8 cellular contexts compared by ENCODE assay signal in the genomic region with DNA sequence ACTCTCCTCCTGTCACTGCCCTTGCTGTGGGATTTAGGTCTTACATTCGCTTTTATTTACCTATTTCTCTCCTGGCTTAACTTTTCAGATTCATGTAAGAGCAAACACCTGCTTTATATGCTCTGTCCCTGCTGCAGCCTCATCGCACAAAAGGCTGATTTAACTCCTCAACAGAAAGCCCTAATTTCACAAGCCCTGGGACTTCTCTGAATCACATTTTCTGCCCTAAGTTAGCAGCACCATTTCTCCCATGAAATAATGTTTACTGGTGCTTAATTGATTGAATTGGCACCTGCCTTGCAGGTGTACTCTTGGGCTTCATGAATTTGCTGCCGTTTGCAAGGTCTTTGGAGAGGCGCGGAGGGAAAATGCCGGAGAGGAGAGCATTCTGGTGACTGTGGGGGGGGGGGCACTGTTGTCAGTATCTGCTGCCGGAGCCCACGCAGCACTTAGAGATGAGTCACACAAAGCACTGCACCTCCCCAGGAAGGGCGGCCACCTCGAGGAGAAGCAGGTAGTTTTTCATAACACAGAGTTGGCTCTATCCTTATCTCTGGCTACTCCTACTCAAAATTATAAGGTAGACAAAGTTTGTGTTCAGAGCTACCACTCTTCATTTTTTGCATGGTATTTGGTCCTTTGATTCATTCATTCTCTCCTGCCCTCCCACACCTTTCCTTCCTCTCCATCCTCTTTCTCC.
DNase-seq lines count a peak whose midpoint lies in the region; ATAC-seq, FAIRE-seq and TF ChIP-seq lines count a peak whose summit lies in the region.

No MANE protein-coding gene starts in this region.

- FAIRE-seq in GM12892 (lab: Jason Lieb, UNC), result no peak

- DNase-seq in HEK293T (ENCODE audit: extremely low spot score) (peak; percentile 35), NCI-H226 (peak; percentile 61), progenitor cell of endocrine pancreas (ENCODE audit: low spot score, unreplicated experiment) (no peak), T1000 (lab: John Stamatoyannopoulos, UW) (no peak), GM12892 (ENCODE audit: insufficient read length) (no peak), Right ventricle myocardium inferior (ENCODE audit: missing footprints) (no peak)
- DNase-seq in CD4-positive, alpha-beta T cell, result no peak

- H3K27me3 Mint-ChIP-seq in progenitor cell of endocrine pancreas, result no peaks in the 10 kb centered on the region
- no peaks in the 10 kb centered on the region for H3K27me3 Mint-ChIP-seq in CD4-positive, alpha-beta T cell

- no peaks in the 10 kb centered on the region for H3K27me3 ChIP-seq in endocrine pancreas (ENCODE audit: control insufficient read depth, insufficient read depth, low read length)
- H3K27me3 ChIP-seq in CD4-positive, alpha-beta T cell (ENCODE audit: control insufficient read depth, insufficient read depth, low read length), result no peaks in the 10 kb centered on the region

- H3K27ac ChIP-seq in CD4-positive, alpha-beta T cell (ENCODE audit: low read depth, low read length), result no peak overlapping the region

- H3K36me3 ChIP-seq in endocrine pancreas (ENCODE audit: control insufficient read depth, insufficient read depth, low read length), result no peaks in the 10 kb centered on the region

- H3K9me3 ChIP-seq in endocrine pancreas (ENCODE audit: control insufficient read depth, low read length), result no peaks in the 10 kb centered on the region
- H3K9me3 ChIP-seq in CD4-positive, alpha-beta T cell (ENCODE audit: control insufficient read depth, low read length), result no peaks in the 10 kb centered on the region

- TF ChIP-seq POLR2A in GM12892 (IDR thresholded peaks at IDR 0.05; ENCODE audit: low read depth, low read length), result no peak

- H3K4me3 Mint-ChIP-seq in progenitor cell of endocrine pancreas (ENCODE audit: low read depth), result peak overlapping the region; percentile 25
- H3K4me3 Mint-ChIP-seq in CD4-positive, alpha-beta T cell, result no peak overlapping the region

- peak overlapping the region; percentile 42 for H3K9ac ChIP-seq in endocrine pancreas (ENCODE audit: control insufficient read depth, insufficient read depth, low read length)

- POLR2A ChIA-PET in HEK293T (lab: Yijun Ruan, JAX), result no interaction called here
- POLR2A ChIA-PET in CD4-positive, alpha-beta T cell (lab: Charles Lee), result no interaction called here

- CTCF ChIA-PET in HEK293T (lab: Yijun Ruan, JAX), result no interaction called here
- CTCF ChIA-PET in CD4-positive, alpha-beta T cell (lab: Charles Lee), result no interaction called here

- H3K27ac Mint-ChIP-seq in progenitor cell of endocrine pancreas, result peak overlapping the region; percentile 10
- no peak overlapping the region for H3K27ac Mint-ChIP-seq in CD4-positive, alpha-beta T cell

- H3K9me3 Mint-ChIP-seq in progenitor cell of endocrine pancreas (ENCODE audit: low read depth), result no peaks in the 10 kb centered on the region
- no peaks in the 10 kb centered on the region for H3K9me3 Mint-ChIP-seq in CD4-positive, alpha-beta T cell

- intact Hi-C loops in CD4-positive, alpha-beta T cell (cut with DNase I, micrococcal nuclease), result no loop called here
- intact Hi-C loops in Right ventricle myocardium inferior (cut with DNase I), result no loop called here

- H3K4me1 Mint-ChIP-seq in progenitor cell of endocrine pancreas (ENCODE audit: low read depth), result peaks cover 15% of the 10 kb centered on the region
- H3K4me1 Mint-ChIP-seq in CD4-positive, alpha-beta T cell (ENCODE audit: low read depth), result no peaks in the 10 kb centered on the region

- no peaks in the 10 kb centered on the region for H3K4me1 ChIP-seq in endocrine pancreas (ENCODE audit: control insufficient read depth, insufficient read depth, low read length)

- ATAC-seq in CD4-positive, alpha-beta T cell (ENCODE audit: poor library complexity), result no peak
- no peak for ATAC-seq in Right ventricle myocardium inferior

- no peaks in the 10 kb centered on the region for H3K36me3 Mint-ChIP-seq in progenitor cell of endocrine pancreas (ENCODE audit: insufficient read depth)
- no peaks in the 10 kb centered on the region for H3K36me3 Mint-ChIP-seq in CD4-positive, alpha-beta T cell (ENCODE audit: low read depth)

- TF ChIP-seq CTCF in progenitor cell of endocrine pancreas (IDR thresholded peaks at IDR 0.05; ENCODE audit: unreplicated experiment), result no peak
- TF ChIP-seq CTCF in CD4-positive, alpha-beta T cell (IDR thresholded peaks at IDR 0.05), result no peak

- peak overlapping the region; percentile 73 for H3K4me3 ChIP-seq in endocrine pancreas (ENCODE audit: control insufficient read depth, insufficient read depth, low read length)

TF ChIP-seq in HEK293T, 16 proteins besides CTCF, POLR2A, EP300 and RAD21:
- TF ChIP-seq FOXM1 (IDR thresholded peaks at IDR 0.05; ENCODE audit: borderline replicate concordance), result no peak
- TF ChIP-seq ZNF384 (IDR thresholded peaks at IDR 0.05), result no peak
- no peak for TF ChIP-seq LEF1 (IDR thresholded peaks at IDR 0.05; ENCODE audit: borderline replicate concordance)
- TF ChIP-seq ELF4 (IDR thresholded peaks at IDR 0.05), result no peak
- no peak for TF ChIP-seq FOXK2 (IDR thresholded peaks at IDR 0.05)
- TF ChIP-seq SUZ12 (IDR thresholded peaks at IDR 0.05), result no peak
- TF ChIP-seq CTBP1 (IDR thresholded peaks at IDR 0.05; ENCODE audit: borderline replicate concordance), result no peak
- TF ChIP-seq FOXA1 (IDR thresholded peaks at IDR 0.05), result no peak
- TF ChIP-seq, protein P1, sequence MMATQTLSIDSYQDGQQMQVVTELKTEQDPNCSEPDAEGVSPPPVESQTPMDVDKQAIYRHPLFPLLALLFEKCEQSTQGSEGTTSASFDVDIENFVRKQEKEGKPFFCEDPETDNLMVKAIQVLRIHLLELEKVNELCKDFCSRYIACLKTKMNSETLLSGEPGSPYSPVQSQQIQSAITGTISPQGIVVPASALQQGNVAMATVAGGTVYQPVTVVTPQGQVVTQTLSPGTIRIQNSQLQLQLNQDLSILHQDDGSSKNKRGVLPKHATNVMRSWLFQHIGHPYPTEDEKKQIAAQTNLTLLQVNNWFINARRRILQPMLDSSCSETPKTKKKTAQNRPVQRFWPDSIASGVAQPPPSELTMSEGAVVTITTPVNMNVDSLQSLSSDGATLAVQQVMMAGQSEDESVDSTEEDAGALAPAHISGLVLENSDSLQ (IDR thresholded peaks at IDR 0.05), result no peak
- no peak for TF ChIP-seq L3MBTL2 (conservative IDR thresholded peaks at IDR 0.05)
- no peak for TF ChIP-seq NFRKB (IDR thresholded peaks at IDR 0.05)
- TF ChIP-seq TARDBP (IDR thresholded peaks at IDR 0.05), result no peak
- TF ChIP-seq ARNT (IDR thresholded peaks at IDR 0.05), result no peak
- no peak for TF ChIP-seq BHLHE40 (IDR thresholded peaks at IDR 0.05; ENCODE audit: borderline replicate concordance)

Comparison
In these comparisons a context has a peak if more than half of its experiments do, and no peak if none do; other contexts are left out.
1. DNase-seq: peak in HEK293T (single experiment) and NCI-H226 (single experiment); none in progenitor cell of endocrine pancreas (single experiment), T1000 (single experiment), CD4-positive, alpha-beta T cell (0 of 10), GM12892 (single experiment) and Right ventricle myocardium inferior (single experiment).